40 cellular contexts compared by ENCODE assay signal in the genomic region with DNA sequence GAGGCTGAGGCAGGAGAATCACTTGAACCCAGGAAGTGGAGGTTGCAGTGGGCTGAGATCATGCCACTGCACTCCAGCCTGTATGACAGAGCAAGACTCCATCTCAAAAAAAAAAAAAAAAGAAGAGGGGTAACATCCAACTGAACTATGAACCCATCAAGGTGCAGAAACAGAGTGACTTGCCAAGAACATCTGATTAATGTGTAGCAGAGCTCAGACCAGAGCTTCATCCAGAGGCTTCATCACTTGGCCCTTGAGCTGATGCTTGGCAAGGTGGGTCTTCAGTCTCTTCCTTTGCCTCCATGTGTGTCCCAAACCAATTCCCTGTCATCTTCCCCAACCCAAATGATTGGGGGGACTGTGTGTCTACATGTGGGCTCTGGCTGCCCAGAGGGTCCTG. TPM values are rescaled to one million over a fixed set of nuclear protein-coding genes. Genes with fewer than 3 reads are reported as not detected.
"Had no signal": no experiment of that assay in that cellular context is flagged by ENCODE, and none has a peak within 500 bp of the region (broad histone marks: within the 10 kb centered on the region; RNA-seq: fewer than 3 reads in every experiment).

No MANE protein-coding gene starts in this region.

- H3K27me3 ChIP-seq: adrenal gland, ascending aorta, body of pancreas, brain microvascular endothelial cell, breast epithelium, cardiac muscle cell had no signal

- H3K4me1 ChIP-seq: adrenal gland, ascending aorta, breast epithelium had no signal

- FAIRE-seq: astrocyte, bronchial epithelial cell had no signal

- H3K36me3 ChIP-seq: adrenal gland, ascending aorta, brain microvascular endothelial cell, breast epithelium, cardiac muscle cell had no signal

- DNase-seq: activated effector memory CD4-positive, alpha-beta T cell treated with anti-CD3 and anti-CD28 coated beads, Interleukin-2, amount 50 U/mL, for 16 hours; activated effector memory CD4-positive, alpha-beta T cell treated with Interleukin-2 at 50 U/mL for 16 hours; activated gamma-delta T cell; activated gamma-delta T cell treated with Interleukin-2 at 50 U/mL for 16 hours; activated naive CD4-positive, alpha-beta T cell; activated naive CD4-positive, alpha-beta T cell treated with anti-CD3 and anti-CD28 coated beads for 36 hours; activated naive CD4-positive, alpha-beta T cell treated with anti-CD3 and anti-CD28 coated beads, Interleukin-2, amount 10 ng/mL, durations not matched to agents 7 days and 5 days; activated naive CD4-positive, alpha-beta T cell treated with anti-CD3 and anti-CD28 coated beads, Interleukin-2, amount 50 U/mL, for 16 hours; activated naive CD4-positive, alpha-beta T cell treated with Interleukin-2 at 50 U/mL for 16 hours; activated naive CD8-positive, alpha-beta T cell treated with anti-CD3 and anti-CD28 coated beads for 36 hours; activated naive CD8-positive, alpha-beta T cell treated with anti-CD3 and anti-CD28 coated beads, Interleukin-2, amount 10 ng/mL, durations not matched to agents 7 days and 5 days; activated naive CD8-positive, alpha-beta T cell treated with anti-CD3 and anti-CD28 coated beads, Interleukin-2, amount 50 U/mL, for 24 hours; activated T-cell treated with anti-CD3 and anti-CD28 coated beads, Interleukin-2, amount 50 U/mL, for 1 hour; activated T-cell treated with anti-CD3 and anti-CD28 coated beads, Interleukin-2, amount 50 U/mL, for 24 hours; activated T-cell treated with anti-CD3 and anti-CD28 coated beads, Interleukin-2, amount 50 U/mL, for 4 hours; activated T-cell treated with anti-CD3 and anti-CD28 coated beads, Interleukin-2, amount 50 U/mL, for 48 hours; activated T-cell treated with anti-CD3 and anti-CD28 coated beads, Interleukin-2, amount 50 U/mL, for 72 hours; adrenal gland; amniotic stem cell; amygdala; anterior cingulate cortex; aorta; body of pancreas; brain microvascular endothelial cell; caudate nucleus; central memory CD4-positive, alpha-beta T cell; cerebellar nuclear complex had no signal

- H3K9me3 ChIP-seq: adrenal gland, ascending aorta, body of pancreas, breast epithelium had no signal

- H3K27ac ChIP-seq: adrenal gland, ascending aorta, body of pancreas, brain microvascular endothelial cell, breast epithelium, cardiac muscle cell had no signal

- ATAC-seq: activated naive CD4-positive, alpha-beta T cell treated with anti-CD3 and anti-CD28 coated beads, Interleukin-2, amount 50 U/mL, for 72 hours; activated naive CD8-positive, alpha-beta T cell treated with anti-CD3 and anti-CD28 coated beads, Interleukin-2, amount 50 U/mL, for 24 hours; activated T-cell treated with anti-CD3 and anti-CD28 coated beads, Interleukin-2, amount 50 U/mL, for 4 hours; activated T-cell treated with anti-CD3 and anti-CD28 coated beads, Interleukin-2, amount 50 U/mL, for 72 hours; activated T-helper 17 cell treated with anti-CD3 and anti-CD28 coated beads, Interleukin-2, amount 50 U/mL, for 72 hours; body of pancreas had no signal

- H3K4me3 ChIP-seq: adrenal gland, ascending aorta, body of pancreas, breast epithelium, cardiac muscle cell had no signal

RNA-seq across cellular contexts. Expression of a gene that starts 32.6 kb away (rescaled TPM):
- total RNA-seq: activated naive CD4-positive, alpha-beta T cell treated with anti-CD3 and anti-CD28 coated beads for 36 hours; activated naive CD4-positive, alpha-beta T cell treated with anti-CD3 and anti-CD28 coated beads, Interleukin-2, amount 50 U/mL, for 72 hours; activated naive CD8-positive, alpha-beta T cell treated with anti-CD3 and anti-CD28 coated beads for 36 hours; activated naive CD8-positive, alpha-beta T cell treated with anti-CD3 and anti-CD28 coated beads, Interleukin-2, amount 10 ng/mL, durations not matched to agents 7 days and 5 days; activated T-cell treated with anti-CD3 and anti-CD28 coated beads, Interleukin-2, amount 50 U/mL, for 4 hours; activated T-cell treated with anti-CD3 and anti-CD28 coated beads, Interleukin-2, amount 50 U/mL, for 72 hours; activated T-helper 1 cell treated with anti-CD3 and anti-CD28 coated beads, Interleukin-12 subunit alpha, Interleukin-12 subunit beta, Interleukin-2, Interleukin-4 antibody, amounts not matched to agents 30 ng/mL and 10 ng/mL and 1 ng/mL, durations not matched to agents 14 hours and 24 hours and 36 hours; activated T-helper 17 cell treated with anti-CD3 and anti-CD28 coated beads, Interleukin-2, amount 50 U/mL, for 72 hours; activated T-helper 2 cell treated with anti-CD3 and anti-CD28 coated beads, Interferon-gamma antibody, Interleukin-2, Interleukin-4, amounts not matched to agents 10 μg/mL and 5 μg/mL and 100 μg/mL, durations not matched to agents 14 hours and 24 hours and 36 hours; aorta; ascending aorta; body of pancreas; breast epithelium; bronchial epithelial cell; cardiac septum; cerebellum; chondrocyte had no signal
- polyA plus RNA-seq: adipose tissue, aorta had no signal
